Comparison of ENCODE assay signal across 8 cellular contexts in genomic region chr9:19408693-19409405, GRCh38. TPM values are rescaled to one million over a fixed set of nuclear protein-coding genes. Genes with fewer than 3 reads are reported as not detected.
DNase-seq lines count a peak whose midpoint lies in the region; ATAC-seq lines count a peak whose summit lies in the region.

Gene ACER2 (plus strand): TSS chr9:19409009. CDS start chr9:19409085, 76 bp downstream.

- peaks cover 5 to 12% (median 7%) of the 10 kb centered on the region in 11 experiments for H3K9me3 ChIP-seq in BLaER1 treated with 17β-estradiol and CSF1 and Interleukin-3, amounts not matched to agents 10 nM and 100 nM (replicated peaks in 1 of 11)

- intact Hi-C loops in activated CD4-positive, alpha-beta T cell treated with anti-CD3 and anti-CD28 coated beads, Interleukin-2, amount 10 ng/mL, durations not matched to agents 24 days and 14 days (cut with micrococcal nuclease), result loop anchor here (1.0 to 2.0 kb wide), 4 partner anchors 29 to 306 kb away; partner anchors contain the start of gene RPS6

- peak within 1 kb of the TSS; percentile 71 to 84 (median 80) for H3K9ac ChIP-seq in BLaER1 treated with 17β-estradiol and CSF1 and Interleukin-3, amounts not matched to agents 10 nM and 100 nM

- H3K4me3 Mint-ChIP-seq in activated CD4-positive, alpha-beta T cell treated with anti-CD3 and anti-CD28 coated beads, Interleukin-2, amount 10 ng/mL, durations not matched to agents 24 days and 14 days, result peak within 1 kb of the TSS; percentile 93

- peak within 1 kb of the TSS in 10 of 11 experiments; percentile 40 to 80 (median 70); a peak in 19 of 22 replicates for H3K27ac ChIP-seq in BLaER1 treated with 17β-estradiol and CSF1 and Interleukin-3, amounts not matched to agents 10 nM and 100 nM

- no peaks in the 10 kb centered on the region for H3K27me3 ChIP-seq in BLaER1 treated with 17β-estradiol and CSF1 and Interleukin-3, amounts not matched to agents 10 nM and 100 nM

- H3K4me1 Mint-ChIP-seq in activated CD4-positive, alpha-beta T cell treated with anti-CD3 and anti-CD28 coated beads, Interleukin-2, amount 10 ng/mL, durations not matched to agents 24 days and 14 days, result peaks cover 12% of the 10 kb centered on the region

- H3K36me3 Mint-ChIP-seq in activated CD4-positive, alpha-beta T cell treated with anti-CD3 and anti-CD28 coated beads, Interleukin-2, amount 10 ng/mL, durations not matched to agents 24 days and 14 days (ENCODE audit: low read depth), result no peaks in the 10 kb centered on the region

- H3K36me3 ChIP-seq in BLaER1 treated with 17β-estradiol and CSF1 and Interleukin-3, amounts not matched to agents 10 nM and 100 nM, result 0 out of 22 replicates have a peak, but pooled peaks cover 0 to 3% (median 0%) of the 10 kb centered on the region in 11 experiments

- H3K27ac Mint-ChIP-seq in activated CD4-positive, alpha-beta T cell treated with anti-CD3 and anti-CD28 coated beads, Interleukin-2, amount 10 ng/mL, durations not matched to agents 24 days and 14 days, result peak within 1 kb of the TSS; percentile 81

- peak within 1 kb of the TSS; percentile 73 to 83 (median 80) for H3K4me3 ChIP-seq in BLaER1 treated with 17β-estradiol and CSF1 and Interleukin-3, amounts not matched to agents 10 nM and 100 nM

- no peaks in the 10 kb centered on the region; a peak in 1 of 22 replicates for H4K20me1 ChIP-seq in BLaER1 treated with 17β-estradiol and CSF1 and Interleukin-3, amounts not matched to agents 10 nM and 100 nM

- peaks cover 4% of the 10 kb centered on the region for H3K27me3 Mint-ChIP-seq in activated CD4-positive, alpha-beta T cell treated with anti-CD3 and anti-CD28 coated beads, Interleukin-2, amount 10 ng/mL, durations not matched to agents 24 days and 14 days

- peak within 1 kb of the TSS; percentile 90 to 99 (median 98) for H3K4me2 ChIP-seq in BLaER1 treated with 17β-estradiol and CSF1 and Interleukin-3, amounts not matched to agents 10 nM and 100 nM

- H3K9me3 Mint-ChIP-seq in activated CD4-positive, alpha-beta T cell treated with anti-CD3 and anti-CD28 coated beads, Interleukin-2, amount 10 ng/mL, durations not matched to agents 24 days and 14 days, result no peaks in the 10 kb centered on the region

- peak; percentile 92 for ATAC-seq in HG03439 (IDR thresholded peaks at IDR 0.05; ENCODE audit: unreplicated experiment)
- peak; percentile 98 for ATAC-seq in left lobe of liver

- peak; percentile 82 for DNase-seq in GM19238 (ENCODE audit: insufficient read length, low spot score)
- DNase-seq in NCI-H510A treated with DMSO at 0.1 percent for 48 hours (lab: John Stamatoyannopoulos, UW), result peak; percentile 63
- peak; percentile 99 for DNase-seq in activated CD4-positive, alpha-beta T cell treated with anti-CD3 and anti-CD28 coated beads, Interleukin-2, amount 10 ng/mL, durations not matched to agents 24 days and 14 days
- DNase-seq in cortex of kidney (lab: John Stamatoyannopoulos, UW), result peak; percentile 69
- DNase-seq in left lobe of liver (ENCODE audit: low spot score), result peak; percentile 98
- DNase-seq in stimulated activated CD4-positive, alpha-beta T cell treated with anti-CD3 and anti-CD28 coated beads, Interleukin-2, amount 100 ng/mL, for 24 hours, result peak; percentile 94 to 97

- H3K4me1 ChIP-seq in BLaER1 treated with 17β-estradiol and CSF1 and Interleukin-3, amounts not matched to agents 10 nM and 100 nM, result peaks cover 14 to 29% (median 25%) of the 10 kb centered on the region in 10 experiments

RNA-seq across cellular contexts. Expression of gene ACER2, which starts in this region (rescaled TPM):
- 0.96 and 1.3 TPM in 2 replicates for total RNA-seq in activated CD4-positive, alpha-beta T cell treated with anti-CD3 and anti-CD28 coated beads, Interleukin-2, amount 10 ng/mL, durations not matched to agents 24 days and 14 days
- total RNA-seq in left lobe of liver, result 2.3 TPM

Comparison
In these comparisons a context has a peak if more than half of its experiments do, and no peak if none do; other contexts are left out.
1. Peak in every context shown above with its lines: DNase-seq, ATAC-seq, H3K4me3 ChIP-seq and H3K27ac ChIP-seq.